ENCODE assay signal across 33 cellular contexts in genomic region chr12:113611652-113612051, GRCh38.
"Had no signal": no experiment of that assay in that cellular context is flagged by ENCODE, and none has a peak within 500 bp of the region (broad histone marks: within the 10 kb centered on the region; RNA-seq: fewer than 3 reads in every experiment).

No MANE protein-coding gene starts in this region.

- H3K4me2 ChIP-seq: PC-9 had no signal

- H3K4me3 ChIP-seq: ascending aorta, cardiac muscle cell, PC-9 had no signal

- H3K4me1 Mint-ChIP-seq: activated naive CD4-positive, alpha-beta T cell treated with anti-CD3 and anti-CD28 coated beads, Interleukin-2, amount 50 U/mL, for 24 hours; activated naive CD8-positive, alpha-beta T cell treated with anti-CD3 and anti-CD28 coated beads, Interleukin-2, amount 10 ng/mL, durations not matched to agents 7 days and 5 days; activated T-helper 17 cell treated with anti-CD3 and anti-CD28 coated beads, Interleukin-2, amount 50 U/mL, for 72 hours; central memory CD8-positive, alpha-beta T cell; T-helper 17 cell had no signal

- H2AFZ ChIP-seq: PC-9 had no signal

- H3K9me3 ChIP-seq: ascending aorta had no signal

- H3K27ac Mint-ChIP-seq: activated CD8-positive, alpha-beta T cell treated with anti-CD3 and anti-CD28 coated beads for 36 hours; activated naive CD4-positive, alpha-beta T cell treated with anti-CD3 and anti-CD28 coated beads, Interleukin-2, amount 50 U/mL, for 24 hours; activated naive CD8-positive, alpha-beta T cell treated with anti-CD3 and anti-CD28 coated beads, Interleukin-2, amount 10 ng/mL, durations not matched to agents 7 days and 5 days; activated T-cell treated with anti-CD3 and anti-CD28 coated beads, Interleukin-2, amount 50 U/mL, for 72 hours; activated T-helper 17 cell treated with anti-CD3 and anti-CD28 coated beads, Interleukin-2, amount 50 U/mL, for 72 hours; T-cell; T-helper 17 cell had no signal

- H3K36me3 ChIP-seq: ascending aorta, cardiac muscle cell had no signal

- DNase-seq: activated CD4-positive, alpha-beta T cell treated with anti-CD3 and anti-CD28 coated beads for 1 hour; activated CD4-positive, alpha-beta T cell treated with anti-CD3 and anti-CD28 coated beads for 48 hours; activated CD4-positive, CD25-positive, alpha-beta regulatory T cell; activated CD8-positive, alpha-beta T cell treated with anti-CD3 and anti-CD28 coated beads for 36 hours; activated effector memory CD4-positive, alpha-beta T cell treated with anti-CD3 and anti-CD28 coated beads, Interleukin-2, amount 50 U/mL, for 16 hours; activated naive CD4-positive, alpha-beta T cell treated with Interleukin-2 at 50 U/mL for 16 hours; activated naive CD8-positive, alpha-beta T cell treated with anti-CD3 and anti-CD28 coated beads, Interleukin-2, amount 10 ng/mL, durations not matched to agents 7 days and 5 days; activated T-cell treated with anti-CD3 and anti-CD28 coated beads, Interleukin-2, amount 50 U/mL, for 1 hour; activated T-cell treated with anti-CD3 and anti-CD28 coated beads, Interleukin-2, amount 50 U/mL, for 72 hours; amygdala; Karpas-422; NCI-H1105; NCI-H1417 treated with DMSO at 0.1 percent for 48 hours; NCI-H187 treated with DMSO at 0.1 percent for 48 hours; NCI-H2081; NCI-H226; NCI-H446 treated with DMSO at 0.1 percent for 48 hours; NCI-H524; NCI-H69; NK-92 treated with Interleukin-12 subunit alpha and Interleukin-12 subunit beta, amount 100 ng/mL, for 24 hours; PC-9; SIG-M5; T-cell; T-helper 17 cell had no signal

- H3K4me3 Mint-ChIP-seq: activated CD8-positive, alpha-beta T cell treated with anti-CD3 and anti-CD28 coated beads for 36 hours; activated naive CD4-positive, alpha-beta T cell treated with anti-CD3 and anti-CD28 coated beads, Interleukin-2, amount 50 U/mL, for 24 hours; activated naive CD8-positive, alpha-beta T cell treated with anti-CD3 and anti-CD28 coated beads, Interleukin-2, amount 10 ng/mL, durations not matched to agents 7 days and 5 days; activated T-cell treated with anti-CD3 and anti-CD28 coated beads, Interleukin-2, amount 50 U/mL, for 72 hours; activated T-helper 17 cell treated with anti-CD3 and anti-CD28 coated beads, Interleukin-2, amount 50 U/mL, for 72 hours; central memory CD8-positive, alpha-beta T cell; T-cell; T-helper 17 cell had no signal

- H3K27ac ChIP-seq: ascending aorta, cardiac muscle cell, PC-9, RWPE1, VCaP had no signal

- H3K9me3 Mint-ChIP-seq: activated T-helper 17 cell treated with anti-CD3 and anti-CD28 coated beads, Interleukin-2, amount 50 U/mL, for 72 hours had no signal

- H3K36me3 Mint-ChIP-seq: activated naive CD4-positive, alpha-beta T cell treated with anti-CD3 and anti-CD28 coated beads, Interleukin-2, amount 50 U/mL, for 24 hours; activated naive CD8-positive, alpha-beta T cell treated with anti-CD3 and anti-CD28 coated beads, Interleukin-2, amount 10 ng/mL, durations not matched to agents 7 days and 5 days; T-cell had no signal

- ATAC-seq: activated CD8-positive, alpha-beta T cell treated with anti-CD3 and anti-CD28 coated beads for 36 hours; activated T-cell treated with anti-CD3 and anti-CD28 coated beads, Interleukin-2, amount 50 U/mL, for 72 hours; activated T-helper 17 cell treated with anti-CD3 and anti-CD28 coated beads, Interleukin-2, amount 50 U/mL, for 72 hours; Right ventricle myocardium inferior; SK-N-SH treated with all-trans-retinoic acid at 6 μM for 48 hours; T-cell; T-helper 17 cell had no signal

- H3K4me1 ChIP-seq: ascending aorta had no signal

- H3K27me3 ChIP-seq: ascending aorta had no signal
